Comparison of ENCODE assay signal across 7 cellular contexts in the genomic region with DNA sequence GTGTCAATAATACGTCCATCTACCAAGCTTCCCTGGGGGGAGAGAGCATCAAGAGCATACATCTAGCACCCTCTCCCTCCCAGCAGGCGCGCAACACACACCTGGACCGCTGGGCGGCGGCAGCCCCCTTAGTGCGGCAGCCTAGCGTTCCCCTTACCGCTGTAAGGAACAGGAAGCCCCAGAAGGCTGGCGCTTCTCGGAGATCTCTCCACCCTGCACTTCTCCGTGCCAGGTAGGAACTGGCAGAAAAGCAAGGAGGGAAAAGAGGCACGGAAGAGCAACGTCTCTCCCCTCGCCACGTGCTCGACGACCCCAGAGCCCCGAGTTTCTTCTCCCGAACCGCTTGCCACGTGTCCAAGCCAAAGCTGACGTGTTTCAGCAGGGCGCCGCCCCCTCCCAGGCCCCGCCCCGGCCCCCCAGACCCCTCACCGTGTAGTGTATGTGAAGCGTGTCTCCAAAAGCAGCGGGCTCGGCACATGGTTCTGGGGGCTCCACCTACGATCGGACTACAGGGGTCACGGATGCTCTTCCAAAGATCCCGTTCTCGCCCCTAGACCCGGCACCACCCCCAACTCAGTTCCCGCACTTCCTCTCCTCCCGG. TPM values are rescaled to one million over a fixed set of nuclear protein-coding genes. Genes with fewer than 3 reads are reported as not detected.
DNase-seq lines count a peak whose midpoint lies in the region; ATAC-seq and TF ChIP-seq lines count a peak whose summit lies in the region.

No MANE protein-coding gene starts in this region.

- no peak overlapping the region for H3K27ac ChIP-seq in psoas muscle
- H3K27ac ChIP-seq in uterus: peak overlapping the region; percentile 42 to 48

- H3K9me3 ChIP-seq in psoas muscle: no peaks in the 10 kb centered on the region
- no peaks in the 10 kb centered on the region for H3K9me3 ChIP-seq in uterus

- intact Hi-C loops in psoas muscle (cut with DNase I) (no loop called here), uterus (cut with DNase I; ENCODE audit: low total_unique reads) (no loop called here)

- peak; percentile 33 for DNase-seq in NCI-H2107 (lab: John Stamatoyannopoulos, UW)
- peak; percentile 85 for DNase-seq in activated T-cell treated with anti-CD3 and anti-CD28 coated beads, Interleukin-2, amount 50 U/mL, for 1 hour
- DNase-seq in foreskin fibroblast: peak; percentile 15 to 63
- peak; percentile 37 to 74 for DNase-seq in psoas muscle
- DNase-seq in uterus: peak; percentile 41 to 51

- H3K4me3 ChIP-seq in foreskin fibroblast (ENCODE audit: low read depth in 1 of 2, low read length in 2 of 2) (peak overlapping the region; percentile 95), psoas muscle (peak overlapping the region; percentile 83), uterus (peak overlapping the region; percentile 79 to 82)

- H3K36me3 ChIP-seq in psoas muscle (ENCODE audit: insufficient read depth in 1 of 2, low read depth in 1 of 2) (peaks cover 0 to 2% of the 10 kb centered on the region in 2 donors), uterus (no peaks in the 10 kb centered on the region)

- WGBS in psoas muscle, 3 donors: 1 to 2% (median 1%) methylated on average over 38 to 39 of the region's 39 CpGs

- peak; percentile 87 for ATAC-seq in HG02642 (IDR thresholded peaks at IDR 0.05; ENCODE audit: poor library complexity, unreplicated experiment)
- ATAC-seq in psoas muscle: peak; percentile 69 to 90 (median 82)

- H3K4me1 ChIP-seq in psoas muscle (no peaks in the 10 kb centered on the region), uterus (peaks cover 0 to 3% of the 10 kb centered on the region in 2 donors)

- H3K27me3 ChIP-seq in psoas muscle (ENCODE audit: insufficient read depth in 3 of 3, low read length in 2 of 3) (peaks cover 0 to 7% (median 0%) of the 10 kb centered on the region in 3 donors), uterus (no peaks in the 10 kb centered on the region)

- peak; percentile 43 for TF ChIP-seq CTCF in foreskin fibroblast (IDR thresholded peaks at IDR 0.05; ENCODE audit: low read depth, low read length)
- peak; percentile 50 for TF ChIP-seq CTCF in psoas muscle (IDR thresholded peaks at IDR 0.05)
- peak; percentile 44 to 64 (median 61) for TF ChIP-seq CTCF in uterus (IDR thresholded peaks at IDR 0.05)

- TF ChIP-seq POLR2A in GM15510 (IDR thresholded peaks at IDR 0.05; ENCODE audit: borderline replicate concordance, extremely low read depth, insufficient read length) (peak; percentile 10), uterus (IDR thresholded peaks at IDR 0.05) (no peak)

RNA-seq across cellular contexts. Expression of a gene that starts 0.6 kb away (rescaled TPM):
- 1 to 10 TPM; 1.6 to 7.8 (median 2.2) TPM for total RNA-seq in psoas muscle
- 1 to 10 TPM; 1.6 to 7.6 (median 2.9) TPM for polyA plus RNA-seq in psoas muscle
- total RNA-seq in uterus: 10 to 100 TPM in 1 of 4 donors, 1 to 10 TPM in 3; 1.2 to 22.0 (median 5.5) TPM

RNA-seq across cellular contexts. Expression of a gene that starts 32.6 kb away (rescaled TPM):
- total RNA-seq in psoas muscle (10 to 100 TPM; 17.4 to 27.0 (median 22.3) TPM), uterus (100 to 1,000 TPM in 1 of 4 donors, 10 to 100 TPM in 2, 1 to 10 TPM in 1; 6.9 to 117 (median 29.7) TPM)
- 10 to 100 TPM in 2 of 3 donors, 1 to 10 TPM in 1; 7.4 to 18.1 (median 13.2) TPM for polyA plus RNA-seq in psoas muscle

RNA-seq across cellular contexts. Expression of a gene that starts 46.8 kb away (rescaled TPM):
- under 1 TPM in 2 of 4 donors, not detected in 2; 0.26 to 0.53 TPM for total RNA-seq in psoas muscle
- under 1 TPM in 2 of 3 donors, not detected in 1; 0.13 to 0.14 TPM for polyA plus RNA-seq in psoas muscle
- total RNA-seq in uterus: under 1 TPM in 1 of 4 donors, not detected in 3; 0.35 TPM

RNA-seq across cellular contexts. Expression of a gene that starts 53.4 kb away (rescaled TPM):
- total RNA-seq in psoas muscle (not detected), uterus (not detected)
- not detected for polyA plus RNA-seq in psoas muscle

RNA-seq across cellular contexts. Expression of a gene that starts 59.0 kb away (rescaled TPM):
- total RNA-seq in psoas muscle: under 1 TPM in 3 of 4 donors, not detected in 1; 0.15 to 0.64 (median 0.19) TPM
- polyA plus RNA-seq in psoas muscle: 1 to 10 TPM in 1 of 3 donors, under 1 TPM in 1, not detected in 1; 0.18 to 1.2 TPM
- 10 to 100 TPM in 1 of 4 donors, under 1 TPM in 1, not detected in 2; 0.88 to 22.1 TPM for total RNA-seq in uterus

Comparison
In these comparisons a context has a peak if more than half of its experiments do, and no peak if none do; other contexts are left out.
1. DNase-seq: peak in every context shown above with its lines; median percentile 85 in activated T-cell treated with anti-CD3 and anti-CD28 coated beads, Interleukin-2, amount 50 U/mL, for 1 hour; 56 in psoas muscle; 46 in uterus; 39 in foreskin fibroblast; 33 in NCI-H2107.